ENCODE assay signal across 9 cellular contexts in the genomic region with DNA sequence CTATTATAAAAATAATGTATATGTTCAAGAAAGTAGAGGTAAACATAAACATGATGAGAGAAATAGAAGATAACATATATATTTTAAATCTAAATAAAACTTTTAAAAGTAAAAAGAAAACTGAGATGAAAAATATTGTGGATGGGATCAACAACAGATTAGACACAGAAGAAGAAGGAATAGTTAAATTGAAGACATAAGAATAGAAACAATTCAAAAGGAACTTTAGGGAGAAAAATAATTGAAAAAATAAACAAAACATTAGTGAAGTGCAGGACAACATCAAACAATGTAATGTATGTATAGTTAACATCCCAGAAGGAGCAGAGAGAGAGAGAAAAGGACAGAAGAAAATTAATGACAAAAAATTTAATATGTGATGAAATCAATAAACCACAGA.
"Had no signal": no experiment of that assay in that cellular context is flagged by ENCODE, and none has a peak within 500 bp of the region (broad histone marks: within the 10 kb centered on the region; RNA-seq: fewer than 3 reads in every experiment).

No MANE protein-coding gene starts in this region.

- H3K4me3 ChIP-seq: GM23338, K562 had no signal

- FAIRE-seq: H1, H54, HTR-8/SVneo, K562 had no signal

- ATAC-seq: GM23338, K562 had no signal

- H2AFZ ChIP-seq: GM23338 had no signal

- H3K4me2 ChIP-seq: GM23338 had no signal

- H3K4me3 Mint-ChIP-seq: GM23338, H9 had no signal

- H3K27ac Mint-ChIP-seq: GM23338, H9 had no signal

- DNase-seq: HCEC 1CT, IMR-90, KG1 had no signal
